21 cellular contexts compared by ENCODE assay signal in genomic region chr1:58398714-58399113, GRCh38.
"Had no signal": no experiment of that assay in that cellular context is flagged by ENCODE, and none has a peak within 500 bp of the region (broad histone marks: within the 10 kb centered on the region; RNA-seq: fewer than 3 reads in every experiment).

No MANE protein-coding gene starts in this region.

- H3K4me3 ChIP-seq: SJSA1, SK-N-MC had no signal

- FAIRE-seq: RCC 7860 had no signal

- H3K36me3 ChIP-seq: SJSA1 had no signal

- H3K9ac ChIP-seq: KMS-11 had no signal

- DNase-seq: MV-4-11, NCI-H1092, NCI-H1105 treated with DMSO at 0.1 percent for 48 hours, NCI-H1417 treated with DMSO at 0.1 percent for 48 hours, NCI-H187, NCI-H2029, NCI-H2081 treated with DMSO at 0.1 percent for 48 hours, NCI-H2171, NCI-H226, NCI-H446, NCI-H510A, NCI-H69, NCI-H774, Right ventricle myocardium superior, RPMI8226, SIG-M5, T-helper 2 cell had no signal

- H3K4me2 ChIP-seq: KMS-11 had no signal

- H3K27ac ChIP-seq: KMS-11, SJSA1, SK-N-MC had no signal

- H3K27me3 ChIP-seq: SJSA1 had no signal

- H3K9me3 ChIP-seq: SJSA1 had no signal
